Comparison of ENCODE assay signal across 17 cellular contexts in the genomic region with DNA sequence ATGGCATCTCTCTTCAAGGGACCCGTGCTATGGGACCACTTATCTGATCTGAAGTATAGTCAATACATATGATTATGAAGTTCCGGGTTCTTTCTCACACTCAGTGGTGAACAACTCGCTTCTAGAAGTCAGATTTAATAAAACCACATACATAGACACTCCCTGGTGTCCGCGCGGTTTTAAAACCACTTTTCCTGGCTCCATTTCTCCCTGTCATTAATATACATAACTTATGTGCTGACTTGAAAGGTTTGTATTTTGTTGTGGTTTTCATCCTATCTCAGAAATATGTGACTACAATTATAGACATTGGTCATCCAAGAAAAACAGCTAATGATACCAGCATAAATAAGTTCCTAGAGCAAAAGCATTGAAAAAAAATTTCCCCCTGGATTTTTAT.
"Had no signal": no experiment of that assay in that cellular context is flagged by ENCODE, and none has a peak within 500 bp of the region (broad histone marks: within the 10 kb centered on the region; RNA-seq: fewer than 3 reads in every experiment).

No MANE protein-coding gene starts in this region.

- DNase-seq: activated CD4-positive, alpha-beta T cell treated with anti-CD3 and anti-CD28 coated beads, Interleukin-2, amount 10 ng/mL, durations not matched to agents 24 days and 14 days; activated CD4-positive, CD25-positive, alpha-beta regulatory T cell; activated CD8-positive, alpha-beta memory T cell treated with anti-CD3 and anti-CD28 coated beads, Interleukin-2, amount 50 U/mL, for 4 hours; activated CD8-positive, alpha-beta T cell treated with anti-CD3 and anti-CD28 coated beads, Interleukin-2, amount 10 ng/mL, durations not matched to agents 7 days and 5 days; activated effector memory CD4-positive, alpha-beta T cell treated with anti-CD3 and anti-CD28 coated beads, Interleukin-2, amount 50 U/mL, for 16 hours; activated T-cell treated with anti-CD3 and anti-CD28 coated beads, Interleukin-2, amount 50 U/mL, for 48 hours; cortex of kidney; effector CD4-positive, alpha-beta T cell; kidney; left ventricle myocardium superior; mesenchymal stem cell; natural killer cell; posterior cingulate gyrus; right cardiac atrium had no signal

- H3K9me3 ChIP-seq: adrenal gland, tibial nerve had no signal

- H3K27me3 ChIP-seq: adrenal gland, hepatocyte, tibial nerve had no signal

- ATAC-seq: activated CD8-positive, alpha-beta T cell treated with anti-CD3 and anti-CD28 coated beads, Interleukin-2, amount 10 ng/mL, durations not matched to agents 7 days and 5 days; left ventricle myocardium superior; natural killer cell; right cardiac atrium had no signal

- H3K4me3 ChIP-seq: adrenal gland, hepatocyte, tibial nerve had no signal

- H3K27ac ChIP-seq: hepatocyte, tibial nerve had no signal

- H3K36me3 ChIP-seq: adrenal gland, tibial nerve had no signal

- FAIRE-seq: kidney had no signal
